Comparison of ENCODE assay signal across 8 cellular contexts in genomic region chr7:116122972-116123595, GRCh38.
A peak's percentile ranks its signal among the peaks of the same experiment; 100 is the strongest.
DNase-seq lines count a peak whose midpoint lies in the region; ATAC-seq and TF ChIP-seq lines count a peak whose summit lies in the region.

No MANE protein-coding gene starts in this region.

- H3K9me3 Mint-ChIP-seq in stimulated activated effector memory CD8-positive, alpha-beta T cell treated with anti-CD3 and anti-CD28 coated beads, Interleukin-12 subunit alpha, Interleukin-12 subunit beta, amount 100 ng/mL, for 72 hours = peaks cover 4% of the 10 kb centered on the region
- H3K9me3 Mint-ChIP-seq in natural killer cell = no peaks in the 10 kb centered on the region

- peaks cover 6 to 8% of the 10 kb centered on the region in 2 donors for H3K27me3 Mint-ChIP-seq in natural killer cell (ENCODE audit: low read depth in 2 of 2)

- no peaks in the 10 kb centered on the region for H3K36me3 ChIP-seq in liver (ENCODE audit: control insufficient read depth in 4 of 4, insufficient read depth in 3 of 4, low read depth in 1 of 4, low read length in 3 of 4)

- peak; percentile 40 for DNase-seq in COLO829 (ENCODE audit: low spot score)
- peak; percentile 22 for DNase-seq in GM20000 (ENCODE audit: low spot score)
- DNase-seq in NCI-H1105 treated with DMSO at 0.1 percent for 48 hours (lab: John Stamatoyannopoulos, UW) = peak; percentile 33
- DNase-seq in astrocyte of the spinal cord (ENCODE audit: low read depth, low spot score) = peak; percentile 67
- no peak for DNase-seq in stimulated activated effector memory CD8-positive, alpha-beta T cell treated with anti-CD3 and anti-CD28 coated beads, Interleukin-12 subunit alpha, Interleukin-12 subunit beta, amount 100 ng/mL, for 72 hours (ENCODE audit: low spot score in 2 of 2)
- DNase-seq in NCI-H146 treated with DMSO at 0.1 percent for 48 hours (lab: John Stamatoyannopoulos, UW; ENCODE audit: unreplicated experiment) = no peak
- DNase-seq in natural killer cell = no peak

- TF ChIP-seq CTCF in GM20000 (IDR thresholded peaks at IDR 0.05; ENCODE audit: extremely low read depth, missing control alignments) (peak; percentile 43), astrocyte of the spinal cord (IDR thresholded peaks at IDR 0.05; ENCODE audit: low read depth, low read length) (peak; percentile 80), liver (IDR thresholded peaks at IDR 0.05; ENCODE audit: low read depth, low read length, missing input control) (peak; percentile 38), natural killer cell (IDR thresholded peaks at IDR 0.05) (no peak)

- no peak overlapping the region for H3K27ac ChIP-seq in liver (ENCODE audit: low read depth in 1 of 2, low read length in 2 of 2)

- no peaks in the 10 kb centered on the region for H3K36me3 Mint-ChIP-seq in stimulated activated effector memory CD8-positive, alpha-beta T cell treated with anti-CD3 and anti-CD28 coated beads, Interleukin-12 subunit alpha, Interleukin-12 subunit beta, amount 100 ng/mL, for 72 hours
- no peaks in the 10 kb centered on the region for H3K36me3 Mint-ChIP-seq in natural killer cell

- peaks cover 0 to 6% (median 0%) of the 10 kb centered on the region in 4 donors for H3K9me3 ChIP-seq in liver (ENCODE audit: control insufficient read depth in 4 of 4, low read length in 3 of 4)

- H3K27ac Mint-ChIP-seq in stimulated activated effector memory CD8-positive, alpha-beta T cell treated with anti-CD3 and anti-CD28 coated beads, Interleukin-12 subunit alpha, Interleukin-12 subunit beta, amount 100 ng/mL, for 72 hours = no peak overlapping the region
- no peak overlapping the region for H3K27ac Mint-ChIP-seq in natural killer cell

- H3K4me3 ChIP-seq in astrocyte of the spinal cord (ENCODE audit: low read depth, low read length) (no peak overlapping the region), liver (ENCODE audit: low read depth in 1 of 3, low read length in 3 of 3) (no peak overlapping the region)

- intact Hi-C loops in natural killer cell (cut with micrococcal nuclease) = no loop called here

- WGBS in liver = 56% methylated on average over 3 of the region's 3 CpGs

- H3K4me1 ChIP-seq in liver (ENCODE audit: control insufficient read depth in 4 of 4, insufficient read depth in 4 of 4, low read length in 3 of 4) = no peaks in the 10 kb centered on the region

- no peak overlapping the region for H3K4me3 Mint-ChIP-seq in stimulated activated effector memory CD8-positive, alpha-beta T cell treated with anti-CD3 and anti-CD28 coated beads, Interleukin-12 subunit alpha, Interleukin-12 subunit beta, amount 100 ng/mL, for 72 hours
- no peak overlapping the region for H3K4me3 Mint-ChIP-seq in natural killer cell

- no peak overlapping the region for H3K9ac ChIP-seq in liver (ENCODE audit: low read depth in 1 of 2, low read length in 2 of 2)

- TF ChIP-seq RAD21 in liver (IDR thresholded peaks at IDR 0.05) = peak; percentile 52 to 66

- ATAC-seq in stimulated activated effector memory CD8-positive, alpha-beta T cell treated with anti-CD3 and anti-CD28 coated beads, Interleukin-12 subunit alpha, Interleukin-12 subunit beta, amount 100 ng/mL, for 72 hours = no peak
- ATAC-seq in natural killer cell = no peak

- H3K27me3 ChIP-seq in liver (ENCODE audit: control insufficient read depth in 4 of 4, insufficient read depth in 4 of 4, low read length in 3 of 4) = no peaks in the 10 kb centered on the region

- in situ Hi-C loops in astrocyte of the spinal cord (cut with HindIII; ENCODE audit: low sequenced_read_pairs) = no loop called here

- no peaks in the 10 kb centered on the region for H3K4me1 Mint-ChIP-seq in stimulated activated effector memory CD8-positive, alpha-beta T cell treated with anti-CD3 and anti-CD28 coated beads, Interleukin-12 subunit alpha, Interleukin-12 subunit beta, amount 100 ng/mL, for 72 hours
- H3K4me1 Mint-ChIP-seq in natural killer cell = no peaks in the 10 kb centered on the region

TF ChIP-seq in liver, 16 proteins besides CTCF, POLR2A, EP300 and RAD21:
- TF ChIP-seq NR2F2 (IDR thresholded peaks at IDR 0.05) (no peak), GABPA (IDR thresholded peaks at IDR 0.05 in 1 of 2, conservative IDR thresholded peaks at IDR 0.05 in 1 of 2) (no peak), HNF4G (IDR thresholded peaks at IDR 0.05) (no peak), REST (IDR thresholded peaks at IDR 0.05) (no peak), ATF3 (IDR thresholded peaks at IDR 0.05) (no peak), FOXA2 (IDR thresholded peaks at IDR 0.05) (no peak), RXRA (IDR thresholded peaks at IDR 0.05) (no peak), MAX (IDR thresholded peaks at IDR 0.05) (no peak), FOXA1 (IDR thresholded peaks at IDR 0.05) (no peak)

Comparison
In these comparisons a context has a peak if more than half of its experiments do, and no peak if none do; other contexts are left out.
1. DNase-seq: peak in COLO829 (single experiment), GM20000 (single experiment), NCI-H1105 treated with DMSO at 0.1 percent for 48 hours (single experiment) and astrocyte of the spinal cord (single experiment); none in stimulated activated effector memory CD8-positive, alpha-beta T cell treated with anti-CD3 and anti-CD28 coated beads, Interleukin-12 subunit alpha, Interleukin-12 subunit beta, amount 100 ng/mL, for 72 hours (0 of 2), NCI-H146 treated with DMSO at 0.1 percent for 48 hours (single experiment) and natural killer cell (single experiment).